18 cellular contexts compared by ENCODE assay signal in genomic region chr2:43541165-43541564, GRCh38. TPM values are rescaled to one million over a fixed set of nuclear protein-coding genes. Genes with fewer than 3 reads are reported as not detected.
DNase-seq lines count a peak whose midpoint lies in the region; ATAC-seq and TF ChIP-seq lines count a peak whose summit lies in the region.
"Had no signal": no experiment of that assay in that cellular context is flagged by ENCODE, and none has a peak within 500 bp of the region (broad histone marks: within the 10 kb centered on the region; RNA-seq: fewer than 3 reads in every experiment).

No MANE protein-coding gene starts in this region.

- TF ChIP-seq CTCF in Peyer's patch (IDR thresholded peaks at IDR 0.05) (no peak), esophagus squamous epithelium (IDR thresholded peaks at IDR 0.05) (no peak), stomach (IDR thresholded peaks at IDR 0.05) (no peak)

- H3K9me3 ChIP-seq in Peyer's patch (no peaks in the 10 kb centered on the region), esophagus squamous epithelium (no peaks in the 10 kb centered on the region), stomach (no peaks in the 10 kb centered on the region)
- H3K9me3 ChIP-seq: Caco-2, HAP-1 had no signal

- H3K27ac ChIP-seq in Peyer's patch (peak overlapping the region; percentile 16 to 59 (median 40)), esophagus squamous epithelium (peak overlapping the region; percentile 35 to 80 (median 73)), stomach (peak overlapping the region in 4 of 5 donors; percentile 28 to 75 (median 52))
- H3K27ac ChIP-seq: 22Rv1 had no signal

- intact Hi-C loops in esophagus squamous epithelium (cut with DNase I) (no loop called here), stomach (cut with DNase I; ENCODE audit: low total_unique reads) (no loop called here)

- ATAC-seq in left lobe of liver, result no peak
- ATAC-seq: naive thymus-derived CD8-positive, alpha-beta T cell; stimulated activated naive B cell treated with anti-CD40 and anti-IgM and Interleukin-4, amounts not matched to agents 10 μg/mL and 1 μg/mL and 100 μg/mL, for 72 hours had no signal

- H3K27me3 ChIP-seq in Peyer's patch (no peaks in the 10 kb centered on the region), esophagus squamous epithelium (no peaks in the 10 kb centered on the region), stomach (no peaks in the 10 kb centered on the region)

- DNase-seq in DMS 273 (lab: John Stamatoyannopoulos, UW; ENCODE audit: unreplicated experiment), result peak; percentile 25
- no peak for DNase-seq in DMS 273 treated with DMSO at 0.1 percent for 48 hours (lab: John Stamatoyannopoulos, UW)
- no peak for DNase-seq in Peyer's patch
- DNase-seq in esophagus squamous epithelium (lab: John Stamatoyannopoulos, UW), result no peak
- no peak for DNase-seq in stomach
- DNase-seq in central memory CD4-positive, alpha-beta T cell, result no peak
- DNase-seq in left lobe of liver (ENCODE audit: low spot score), result no peak
- no peak for DNase-seq in NCI-H748 treated with DMSO at 0.1 percent for 48 hours (lab: John Stamatoyannopoulos, UW)
- DNase-seq: amniotic stem cell; Caco-2; kidney glomerular epithelial cell; MM.1S; naive thymus-derived CD8-positive, alpha-beta T cell; retina; stimulated activated CD4-positive, alpha-beta T cell treated with anti-CD3 and anti-CD28 coated beads, Interleukin-4, amount 100 ng/mL, for 4 hours; stimulated activated naive B cell treated with anti-CD40 and anti-IgM and Interleukin-4, amounts not matched to agents 10 μg/mL and 1 μg/mL and 100 μg/mL, for 72 hours had no signal

- 25 to 43% methylated on average over 6 of the region's 6 CpGs for WGBS in esophagus squamous epithelium, 2 donors
- 68 to 74% (median 72%) methylated on average over 6 of the region's 6 CpGs for WGBS in stomach, 5 donors

- TF ChIP-seq EP300 in stomach (IDR thresholded peaks at IDR 0.05), result no peak

- H3K36me3 ChIP-seq in Peyer's patch, result no peaks in the 10 kb centered on the region
- peaks cover 0 to 11% (median 0%) of the 10 kb centered on the region in 3 donors for H3K36me3 ChIP-seq in esophagus squamous epithelium
- peaks cover 0 to 21% (median 3%) of the 10 kb centered on the region in 4 donors for H3K36me3 ChIP-seq in stomach
- H3K36me3 ChIP-seq: HAP-1 had no signal

- H3K4me1 ChIP-seq in Peyer's patch (peaks cover 0 to 6% (median 1%) of the 10 kb centered on the region in 4 donors), esophagus squamous epithelium (peaks cover 4 to 42% (median 24%) of the 10 kb centered on the region in 3 donors), stomach (peaks cover 0 to 32% (median 7%) of the 10 kb centered on the region in 4 donors)
- H3K4me1 ChIP-seq: HAP-1 had no signal

- H3K4me3 ChIP-seq in Peyer's patch (no peak overlapping the region), esophagus squamous epithelium (no peak overlapping the region), stomach (no peak overlapping the region)
- H3K4me3 ChIP-seq: HAP-1 had no signal

- no peak for TF ChIP-seq POLR2A in Peyer's patch (IDR thresholded peaks at IDR 0.05)
- no peak for TF ChIP-seq POLR2A in esophagus squamous epithelium (IDR thresholded peaks at IDR 0.05)
- no peak for TF ChIP-seq POLR2A in stomach (IDR thresholded peaks at IDR 0.05)

RNA-seq across cellular contexts. Expression of gene THADA, which starts 54.7 kb away (rescaled TPM):
- total RNA-seq in Peyer's patch, result 10 to 100 TPM; 19.3 to 76.7 (median 26.3) TPM
- 10 to 100 TPM; 14.0 to 32.2 (median 21.0) TPM for total RNA-seq in esophagus squamous epithelium
- total RNA-seq in stomach, result 100 to 1,000 TPM in 1 of 5 donors, 10 to 100 TPM in 4; 30.4 to 109 (median 39.3) TPM
- 10 to 100 TPM in 1 of 3 donors, 1 to 10 TPM in 2; 8.0 to 12.7 (median 9.0) TPM for polyA plus RNA-seq in stomach
- total RNA-seq in left lobe of liver, result 20.0 TPM
